9 cellular contexts compared by ENCODE assay signal in the genomic region with DNA sequence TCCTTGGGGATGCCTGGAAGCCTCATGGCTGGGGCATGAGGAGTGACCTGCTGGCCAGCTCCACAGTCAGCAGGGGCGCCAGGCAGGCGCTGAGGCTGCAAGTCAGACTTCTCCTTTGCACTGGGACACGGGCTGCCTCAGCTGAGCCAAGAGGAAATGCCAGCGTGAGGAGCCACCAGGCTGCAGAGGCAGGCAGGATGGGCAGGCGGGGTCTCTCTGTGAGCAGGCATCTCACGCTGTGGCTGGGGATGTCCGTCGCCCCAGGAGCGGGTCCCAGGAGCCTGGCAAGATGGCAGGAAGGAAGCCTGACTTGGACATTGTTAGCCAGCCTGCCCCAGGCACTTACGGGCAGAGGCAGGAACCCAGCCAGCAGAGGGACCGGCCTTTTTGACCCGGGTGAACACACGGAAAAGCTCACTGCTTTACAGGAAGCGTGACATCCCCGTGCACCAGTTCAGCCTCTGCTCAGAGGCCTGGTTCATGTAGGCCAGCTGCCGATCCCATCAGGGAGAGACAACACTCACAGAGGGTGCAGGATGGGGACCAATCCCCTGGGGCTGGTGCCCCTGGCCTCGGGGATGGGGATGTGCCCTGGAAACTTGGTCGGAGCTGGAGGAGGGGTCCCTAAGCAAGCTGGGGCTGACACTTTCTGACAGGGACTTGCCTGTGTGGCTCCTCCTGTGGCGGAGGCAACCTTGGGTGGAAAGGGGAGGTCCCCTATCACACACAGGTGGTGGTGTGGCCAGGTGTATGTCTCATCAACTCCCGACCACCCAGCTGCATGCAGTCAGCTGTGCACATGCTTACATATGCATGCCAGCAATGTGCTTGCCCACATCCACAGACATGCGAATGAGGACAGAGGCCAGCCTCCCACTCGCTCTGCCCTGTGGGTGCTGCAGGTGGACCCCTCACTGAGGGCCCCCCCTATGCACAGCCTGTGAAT. TPM values are rescaled to one million over a fixed set of nuclear protein-coding genes. Genes with fewer than 3 reads are reported as not detected.
A peak's percentile ranks its signal among the peaks of the same experiment; 100 is the strongest.
DNase-seq lines count a peak whose midpoint lies in the region; ATAC-seq and TF ChIP-seq lines count a peak whose summit lies in the region.
"Had no signal": no experiment of that assay in that cellular context is flagged by ENCODE, and none has a peak within 500 bp of the region (broad histone marks: within the 10 kb centered on the region; RNA-seq: fewer than 3 reads in every experiment).

No MANE protein-coding gene starts in this region.

- H3K27me3 ChIP-seq in tibial nerve = no peaks in the 10 kb centered on the region
- H3K27me3 ChIP-seq in HAP-1 (ENCODE audit: low read depth) = no peaks in the 10 kb centered on the region

- TF ChIP-seq EP300 in tibial nerve (IDR thresholded peaks at IDR 0.05) = peak in 1 of 2 donors; percentile 33

- H3K4me1 ChIP-seq in tibial nerve (peaks cover 0 to 28% (median 14%) of the 10 kb centered on the region in 4 donors), HAP-1 (peaks cover 3% of the 10 kb centered on the region; the same call in 1 of the 2 replicates)

- H3K4me3 ChIP-seq in tibial nerve (no peak overlapping the region), HAP-1 (no peak overlapping the region)

- H3K27ac Mint-ChIP-seq in activated T-cell treated with anti-CD3 and anti-CD28 coated beads, Interleukin-2, amount 50 U/mL, for 24 hours = peak overlapping the region; percentile 71

- TF ChIP-seq POLR2A in tibial nerve (IDR thresholded peaks at IDR 0.05) = no peak

- no peak overlapping the region for H3K4me3 Mint-ChIP-seq in activated T-cell treated with anti-CD3 and anti-CD28 coated beads, Interleukin-2, amount 50 U/mL, for 24 hours

- in situ Hi-C loops in HAP-1 (cut with MboI; ENCODE audit: low sequenced_read_pairs) = no loop called here

- H3K27me3 Mint-ChIP-seq in activated T-cell treated with anti-CD3 and anti-CD28 coated beads, Interleukin-2, amount 50 U/mL, for 24 hours = no peaks in the 10 kb centered on the region

- ATAC-seq in HG02970 (IDR thresholded peaks at IDR 0.05; ENCODE audit: low FRiP score, unreplicated experiment) = no peak

- peak in 2 of 5 experiments; percentile 5 to 8 for TF ChIP-seq CTCF in tibial nerve (IDR thresholded peaks at IDR 0.05)

- peak overlapping the region in 3 of 4 donors; percentile 30 to 75 (median 72) for H3K27ac ChIP-seq in tibial nerve

- peak; percentile 35 for DNase-seq in activated T-cell treated with anti-CD3 and anti-CD28 coated beads, Interleukin-2, amount 50 U/mL, for 24 hours
- DNase-seq in activated T-cell treated with anti-CD3 and anti-CD28 coated beads for 4 hours (no peak), amniotic stem cell (lab: John Stamatoyannopoulos, UW) (peak; percentile 22), islet precursor cell (peak; percentile 57), tibial nerve (ENCODE audit: low spot score in 2 of 2) (no peak), NCI-H82 treated with DMSO at 0.1 percent for 48 hours (lab: John Stamatoyannopoulos, UW; ENCODE audit: unreplicated experiment) (no peak), HAP-1 (ENCODE audit: low spot score in 2 of 2) (no peak)
- DNase-seq: NCI-H69 had no signal

- H3K4me1 Mint-ChIP-seq in activated T-cell treated with anti-CD3 and anti-CD28 coated beads, Interleukin-2, amount 50 U/mL, for 24 hours (ENCODE audit: low read depth) = peaks cover 27% of the 10 kb centered on the region

- WGBS in tibial nerve, 2 donors = 45 to 46% methylated on average over 9 to 21 of the region's 22 CpGs

- peaks cover 37% of the 10 kb centered on the region for H3K36me3 Mint-ChIP-seq in activated T-cell treated with anti-CD3 and anti-CD28 coated beads, Interleukin-2, amount 50 U/mL, for 24 hours (ENCODE audit: low read depth)

- H3K36me3 ChIP-seq in tibial nerve = peaks cover 0 to 23% (median 0%) of the 10 kb centered on the region in 3 donors
- H3K36me3 ChIP-seq in HAP-1 (replicated peaks) = peaks cover 4% of the 10 kb centered on the region

- no peaks in the 10 kb centered on the region for H3K9me3 Mint-ChIP-seq in activated T-cell treated with anti-CD3 and anti-CD28 coated beads, Interleukin-2, amount 50 U/mL, for 24 hours

- H3K9me3 ChIP-seq in tibial nerve (peaks cover 0 to 4% (median 0%) of the 10 kb centered on the region in 4 donors), HAP-1 (no peaks in the 10 kb centered on the region)

RNA-seq across cellular contexts. Expression of a gene that starts 10.0 kb away (rescaled TPM):
- total RNA-seq in tibial nerve = 1 to 10 TPM; 2.9 to 8.1 (median 6.3) TPM

RNA-seq across cellular contexts. Expression of a gene that starts 10.0 kb away (rescaled TPM):
- 10 to 100 TPM; 10.2 to 13.3 (median 11.4) TPM for total RNA-seq in tibial nerve

Comparison
In these comparisons a context has a peak if more than half of its experiments do, and no peak if none do; other contexts are left out.
1. DNase-seq: peak in activated T-cell treated with anti-CD3 and anti-CD28 coated beads, Interleukin-2, amount 50 U/mL, for 24 hours (single experiment), amniotic stem cell (single experiment) and islet precursor cell (single experiment); none in activated T-cell treated with anti-CD3 and anti-CD28 coated beads for 4 hours (single experiment), tibial nerve (0 of 2), NCI-H82 treated with DMSO at 0.1 percent for 48 hours (single experiment) and HAP-1 (0 of 2).